Comparison of ENCODE assay signal across 10 cellular contexts in genomic region chr6:6927437-6928361, GRCh38.
A peak's percentile ranks its signal among the peaks of the same experiment; 100 is the strongest.
DNase-seq lines count a peak whose midpoint lies in the region; TF ChIP-seq lines count a peak whose summit lies in the region.
"Had no signal": no experiment of that assay in that cellular context is flagged by ENCODE, and none has a peak within 500 bp of the region (broad histone marks: within the 10 kb centered on the region; RNA-seq: fewer than 3 reads in every experiment).

No MANE protein-coding gene starts in this region.

- no peak overlapping the region for H4K8ac ChIP-seq in H9 (replicated peaks; ENCODE audit: insufficient read length, low read depth, low read length)

- H3K36me3 ChIP-seq in WERI-Rb-1 (no peaks in the 10 kb centered on the region), subcutaneous abdominal adipose tissue (ENCODE audit: control insufficient read depth in 5 of 5, insufficient read depth in 5 of 5, low read length in 5 of 5) (no peaks in the 10 kb centered on the region)

- no peak overlapping the region for H2BK20ac ChIP-seq in H9 (ENCODE audit: low read depth, low read length, poor library complexity, severe bottlenecking)

- H4K91ac ChIP-seq in H9 (ENCODE audit: insufficient read length, low read depth, low read length), result no peak overlapping the region

- H3K4me1 Mint-ChIP-seq in H9, result peaks cover 6 to 15% of the 10 kb centered on the region in 2 experiments; a peak in 3 of 4 replicates

- no peak overlapping the region for H3K4me2 ChIP-seq in H9 (ENCODE audit: insufficient read depth, insufficient read length, low read length)

- H3K14ac ChIP-seq in H9 (ENCODE audit: insufficient read depth, low read length), result no peak overlapping the region

- H3K27me3 Mint-ChIP-seq in H9 (ENCODE audit: low read depth), result peaks cover 5% of the 10 kb centered on the region; the same call in 1 of the 2 replicates

- no peak overlapping the region for H2AFZ ChIP-seq in H9 (ENCODE audit: low read length)

- no peaks in the 10 kb centered on the region for H3K79me1 ChIP-seq in H9 (ENCODE audit: insufficient read depth, low read depth, low read length, poor library complexity, severe bottlenecking)

- H2BK12ac ChIP-seq in H9 (ENCODE audit: insufficient read length, low read depth, low read length), result no peak overlapping the region

- no peaks in the 10 kb centered on the region for H3K23me2 ChIP-seq in H9 (ENCODE audit: insufficient read length, low read depth, low read length, poor library complexity, severe bottlenecking)

- no peak overlapping the region for H3K4ac ChIP-seq in H9 (ENCODE audit: low read depth, low read length)

- no peak overlapping the region for H3K27ac ChIP-seq in H9 (ENCODE audit: insufficient read length, low read depth, low read length)
- H3K27ac ChIP-seq in WERI-Rb-1, result peak overlapping the region; percentile 9; the same call in 1 of the 2 replicates
- H3K27ac ChIP-seq in subcutaneous abdominal adipose tissue (ENCODE audit: low read depth, low read length), result peak overlapping the region; percentile 83

- H2BK120ac ChIP-seq in H9 (ENCODE audit: low read depth, low read length, poor library complexity, severe bottlenecking), result no peak overlapping the region

- no peak overlapping the region for H3K56ac ChIP-seq in H9 (ENCODE audit: insufficient read length, low read depth, low read length)

- H3K9me3 ChIP-seq in H9 (ENCODE audit: control insufficient read depth, low read depth, low read length) (no peaks in the 10 kb centered on the region), WERI-Rb-1 (ENCODE audit: severe bottlenecking) (peaks cover 9% of the 10 kb centered on the region), subcutaneous abdominal adipose tissue (ENCODE audit: control insufficient read depth in 5 of 5, low read length in 5 of 5) (no peaks in the 10 kb centered on the region)

- H3K9me3 Mint-ChIP-seq in H9, result no peaks in the 10 kb centered on the region; a peak in 2 of 5 replicates

- H3K4me1 ChIP-seq in H9 (ENCODE audit: insufficient read depth, low read length) (no peaks in the 10 kb centered on the region), subcutaneous abdominal adipose tissue (ENCODE audit: control insufficient read depth in 5 of 5, insufficient read depth in 5 of 5, low read length in 5 of 5) (peaks cover 5 to 69% (median 44%) of the 10 kb centered on the region in 5 donors)

- no peak overlapping the region for H3K4me3 Mint-ChIP-seq in H9

- TF ChIP-seq CTCF in H9 (conservative IDR thresholded peaks at IDR 0.05) (no peak), WERI-Rb-1 (IDR thresholded peaks at IDR 0.05; ENCODE audit: low read depth, low read length) (peak; percentile 46; the same call in 1 of the 2 replicates)

- H3K79me2 ChIP-seq in H9 (ENCODE audit: insufficient read depth, low read length), result no peaks in the 10 kb centered on the region

- H2AK5ac ChIP-seq in H9 (ENCODE audit: insufficient read length, low read length), result no peak overlapping the region

- H2BK15ac ChIP-seq in H9 (ENCODE audit: low read depth, low read length), result no peak overlapping the region

- no peak overlapping the region; a peak in 1 of 7 replicates for H3K27ac Mint-ChIP-seq in H9

- no peak overlapping the region for H4K5ac ChIP-seq in H9 (ENCODE audit: insufficient read length, low read depth, low read length)

- no peak overlapping the region for H3K18ac ChIP-seq in H9 (ENCODE audit: insufficient read length, low read depth, low read length)

- H4K20me1 ChIP-seq in H9 (ENCODE audit: control insufficient read depth, insufficient read depth, insufficient read length), result no peaks in the 10 kb centered on the region

- H3K9ac ChIP-seq in H9 (ENCODE audit: extremely low read depth, insufficient read length, low read length), result no peak overlapping the region
- H3K9ac ChIP-seq in subcutaneous abdominal adipose tissue (ENCODE audit: low read length in 5 of 5), result peak overlapping the region in 3 of 5 donors; percentile 26 to 68 (median 53)

- DNase-seq in H9, result peak; percentile 65
- peak; percentile 31 for DNase-seq in WERI-Rb-1
- peak; percentile 57 for DNase-seq in left kidney (ENCODE audit: low read depth, low spot score)
- no peak for DNase-seq in A172 (ENCODE audit: low spot score)
- DNase-seq in NCI-H446 treated with DMSO at 0.1 percent for 48 hours (lab: John Stamatoyannopoulos, UW), result no peak
- DNase-seq in KG1 (lab: John Stamatoyannopoulos, UW), result no peak
- DNase-seq: amygdala, HCEC 1CT, occipital lobe had no signal

- no peak overlapping the region for H3K23ac ChIP-seq in H9 (ENCODE audit: insufficient read length, low read depth, low read length)

- H2BK5ac ChIP-seq in H9 (ENCODE audit: insufficient read length, low read length), result no peak overlapping the region

- no CpG with 5 or more reads among the region's 21 CpGs for WGBS in H9 (ENCODE audit: extremely low coverage, insufficient read length, low lambda C conversion rate)

- H3T11ph ChIP-seq in H9 (ENCODE audit: low read length), result no peak overlapping the region

- H3K27me3 ChIP-seq in H9 (ENCODE audit: insufficient read depth, low read length), result no peaks in the 10 kb centered on the region
- no peaks in the 10 kb centered on the region for H3K27me3 ChIP-seq in WERI-Rb-1 (ENCODE audit: insufficient read depth, low read depth, severe bottlenecking)
- no peaks in the 10 kb centered on the region for H3K27me3 ChIP-seq in subcutaneous abdominal adipose tissue (ENCODE audit: control insufficient read depth in 5 of 5, insufficient read depth in 4 of 5, low read length in 5 of 5)

- H3K4me3 ChIP-seq in WERI-Rb-1 (ENCODE audit: low read depth, low read length) (no peak overlapping the region), subcutaneous abdominal adipose tissue (ENCODE audit: low read depth in 1 of 5, low read length in 5 of 5) (peak overlapping the region; percentile 21 to 66 (median 57))

- H3K36me3 Mint-ChIP-seq in H9 (ENCODE audit: insufficient read depth in 1 of 3, low read depth in 3 of 3), result no peaks in the 10 kb centered on the region

Comparison
In these comparisons a context has a peak if more than half of its experiments do, and no peak if none do; other contexts are left out.
1. DNase-seq: peak in H9 (single experiment), WERI-Rb-1 (single experiment) and left kidney (single experiment); none in A172 (single experiment), NCI-H446 treated with DMSO at 0.1 percent for 48 hours (single experiment) and KG1 (single experiment).